Comparison of ENCODE assay signal across 13 cellular contexts in genomic region chr2:99467390-99467789, GRCh38. TPM values are rescaled to one million over a fixed set of nuclear protein-coding genes. Genes with fewer than 3 reads are reported as not detected.
DNase-seq lines count a peak whose midpoint lies in the region; ATAC-seq and TF ChIP-seq lines count a peak whose summit lies in the region.
"Had no signal": no experiment of that assay in that cellular context is flagged by ENCODE, and none has a peak within 500 bp of the region (broad histone marks: within the 10 kb centered on the region; RNA-seq: fewer than 3 reads in every experiment).

No MANE protein-coding gene starts in this region.

- H3K27ac ChIP-seq in left ventricle myocardium inferior (replicated peaks) (peak overlapping the region; percentile 65), adrenal gland (peak overlapping the region in 4 of 5 donors; percentile 2 to 67 (median 54)), trophoblast cell (ENCODE audit: low read depth, low read length) (no peak overlapping the region)

- TF ChIP-seq POLR2A in adrenal gland (IDR thresholded peaks at IDR 0.05): no peak

- H3K9me3 ChIP-seq in left ventricle myocardium inferior (replicated peaks): no peaks in the 10 kb centered on the region
- H3K9me3 ChIP-seq in adrenal gland (replicated peaks in 1 of 3): no peaks in the 10 kb centered on the region
- no peaks in the 10 kb centered on the region for H3K9me3 ChIP-seq in trophoblast cell (ENCODE audit: insufficient read depth, low read depth, low read length)
- H3K9me3 ChIP-seq: HAP-1 had no signal

- no peak overlapping the region for H3K18ac ChIP-seq in trophoblast cell (ENCODE audit: low read length)

- no peak overlapping the region for H2BK5ac ChIP-seq in trophoblast cell (ENCODE audit: low read depth, low read length, poor library complexity)

- no peak overlapping the region for H2BK12ac ChIP-seq in trophoblast cell (ENCODE audit: low read length)

- H3K4me1 ChIP-seq in left ventricle myocardium inferior: peaks cover 69% of the 10 kb centered on the region
- H3K4me1 ChIP-seq in adrenal gland (replicated peaks in 1 of 2): peaks cover 16 to 42% of the 10 kb centered on the region in 2 donors
- H3K4me1 ChIP-seq in trophoblast cell (ENCODE audit: control insufficient read depth in 1 of 2, insufficient read depth in 2 of 2, low read length in 2 of 2): no peaks in the 10 kb centered on the region

- no peak overlapping the region for H3K23ac ChIP-seq in trophoblast cell (ENCODE audit: low read length)

- H3K79me2 ChIP-seq in trophoblast cell (ENCODE audit: control insufficient read depth, insufficient read depth, low read length, poor library complexity): no peaks in the 10 kb centered on the region

- no peak overlapping the region for H2AK5ac ChIP-seq in trophoblast cell (ENCODE audit: low read length)

- ATAC-seq in Right ventricle myocardium superior (ENCODE audit: poor library complexity): no peak
- ATAC-seq in left lobe of liver: peak; percentile 68
- ATAC-seq: CD8-positive, alpha-beta T cell had no signal

- WGBS in adrenal gland, 4 donors: 87 to 92% (median 90%) methylated on average over 3 of the region's 3 CpGs
- no CpG with 5 or more reads among the region's 3 CpGs for WGBS in trophoblast cell (ENCODE audit: extremely low coverage, insufficient coverage, insufficient read length)

- peaks cover 3% of the 10 kb centered on the region for H3K36me3 ChIP-seq in left ventricle myocardium inferior
- H3K36me3 ChIP-seq in adrenal gland (replicated peaks in 1 of 2): no peaks in the 10 kb centered on the region
- peaks cover 0 to 3% of the 10 kb centered on the region in 2 experiments for H3K36me3 ChIP-seq in trophoblast cell (ENCODE audit: control insufficient read depth in 1 of 2, insufficient read depth in 2 of 2, low read length in 2 of 2)

- no peak overlapping the region for H3K9ac ChIP-seq in trophoblast cell (ENCODE audit: low read length)

- H3K4ac ChIP-seq in trophoblast cell (ENCODE audit: low read depth, low read length): peak overlapping the region; percentile 46

- H2BK120ac ChIP-seq in trophoblast cell (ENCODE audit: insufficient read depth, low read length, poor library complexity): no peak overlapping the region

- H3K4me2 ChIP-seq in trophoblast cell (ENCODE audit: low read length): no peak overlapping the region

- H2AFZ ChIP-seq in trophoblast cell (ENCODE audit: insufficient read depth, low read length, poor library complexity): no peak overlapping the region

- intact Hi-C loops in left ventricle myocardium inferior (cut with micrococcal nuclease): no loop called here
- intact Hi-C loops in Right ventricle myocardium superior (cut with DNase I): no loop called here
- intact Hi-C loops in adrenal gland (cut with DNase I): no loop called here

- no peak overlapping the region for H3K14ac ChIP-seq in trophoblast cell (ENCODE audit: low read length)

- no peaks in the 10 kb centered on the region for H3K79me1 ChIP-seq in trophoblast cell (ENCODE audit: low read length)

- no peak for TF ChIP-seq CTCF in left ventricle myocardium inferior (IDR thresholded peaks at IDR 0.05; ENCODE audit: borderline replicate concordance)
- no peak for TF ChIP-seq CTCF in adrenal gland (IDR thresholded peaks at IDR 0.05)

- no peak overlapping the region for H3K4me3 ChIP-seq in left ventricle myocardium inferior
- H3K4me3 ChIP-seq in adrenal gland: peak overlapping the region in 1 of 4 donors; percentile 5
- H3K4me3 ChIP-seq in trophoblast cell (ENCODE audit: low read depth, low read length): no peak overlapping the region
- H3K4me3 ChIP-seq: HAP-1 had no signal

- no peak overlapping the region for H4K91ac ChIP-seq in trophoblast cell (ENCODE audit: low read depth, low read length)

- H3K27me3 ChIP-seq in left ventricle myocardium inferior (ENCODE audit: low read depth) (no peaks in the 10 kb centered on the region), adrenal gland (no peaks in the 10 kb centered on the region), trophoblast cell (ENCODE audit: insufficient read depth, low read length) (no peaks in the 10 kb centered on the region)

- no peak for DNase-seq in left ventricle myocardium inferior
- no peak for DNase-seq in Right ventricle myocardium superior
- no peak for DNase-seq in adrenal gland
- DNase-seq in left lobe of liver (ENCODE audit: low spot score): no peak
- no peak for DNase-seq in trophoblast cell
- DNase-seq in NCI-H748 (lab: John Stamatoyannopoulos, UW; ENCODE audit: unreplicated experiment): no peak
- no peak for DNase-seq in NCI-H526 treated with DMSO at 0.1 percent for 48 hours (lab: John Stamatoyannopoulos, UW)
- DNase-seq: CD8-positive, alpha-beta T cell; COR-L47; DND-41; GDM1; GOT3 had no signal

- H4K8ac ChIP-seq in trophoblast cell (ENCODE audit: low read depth, low read length): no peak overlapping the region

- H4K12ac ChIP-seq in trophoblast cell (ENCODE audit: low read depth, low read length): no peak overlapping the region

RNA-seq across cellular contexts. Expression of gene REV1, which starts 22.4 kb away (rescaled TPM):
- 42.8 TPM for total RNA-seq in left ventricle myocardium inferior
- total RNA-seq in Right ventricle myocardium superior: 59.2 TPM
- 10 to 100 TPM; 20.9 to 66.2 (median 47.5) TPM for total RNA-seq in adrenal gland
- polyA plus RNA-seq in adrenal gland: 10 to 100 TPM; 28.6 to 46.9 (median 31.9) TPM
- total RNA-seq in left lobe of liver: 14.3 TPM
- polyA plus RNA-seq in trophoblast cell (2013): 27.7 TPM in 2 replicates
